ENCODE assay signal across 1 cellular context in the genomic region with DNA sequence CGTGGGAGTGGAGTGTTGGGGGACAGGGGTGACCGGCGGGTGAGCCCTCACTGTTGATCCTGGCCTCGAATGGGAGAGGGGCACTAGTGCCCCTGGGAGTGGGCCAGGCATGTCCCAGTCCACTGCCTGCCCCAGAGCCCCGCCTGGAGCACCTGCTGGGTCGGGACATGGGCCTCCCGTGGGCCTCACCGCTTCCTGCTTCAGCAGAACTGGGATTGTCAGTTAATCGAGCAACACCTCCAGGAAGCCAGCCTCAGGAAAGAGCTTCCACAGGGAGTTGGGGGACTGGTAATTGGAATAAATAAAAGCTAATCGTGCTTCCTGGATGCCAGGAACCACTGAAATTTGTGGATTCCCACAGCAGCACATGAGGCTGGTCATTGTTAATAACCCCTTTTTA.
TF ChIP-seq lines count a peak whose summit lies in the region.

No MANE protein-coding gene starts in this region.

TF ChIP-seq in endothelial cell of umbilical vein, 7 proteins besides CTCF, POLR2A, EP300 and RAD21:
- TF ChIP-seq GATA2 (IDR thresholded peaks at IDR 0.05; ENCODE audit: insufficient read depth, insufficient read length, low read depth, low read length): no peak
